In genomic region chr7:116162992-116163391, GRCh38 we compare ENCODE assay signal across 1 cellular context.
TF ChIP-seq lines count a peak whose summit lies in the region.

No MANE protein-coding gene starts in this region.

TF ChIP-seq in IMR-90, 13 proteins besides CTCF, POLR2A, EP300 and RAD21:
- TF ChIP-seq MAZ (IDR thresholded peaks at IDR 0.05; ENCODE audit: borderline replicate concordance, low read depth, low read length) = no peak
